Comparison of ENCODE assay signal across 9 cellular contexts in the genomic region with DNA sequence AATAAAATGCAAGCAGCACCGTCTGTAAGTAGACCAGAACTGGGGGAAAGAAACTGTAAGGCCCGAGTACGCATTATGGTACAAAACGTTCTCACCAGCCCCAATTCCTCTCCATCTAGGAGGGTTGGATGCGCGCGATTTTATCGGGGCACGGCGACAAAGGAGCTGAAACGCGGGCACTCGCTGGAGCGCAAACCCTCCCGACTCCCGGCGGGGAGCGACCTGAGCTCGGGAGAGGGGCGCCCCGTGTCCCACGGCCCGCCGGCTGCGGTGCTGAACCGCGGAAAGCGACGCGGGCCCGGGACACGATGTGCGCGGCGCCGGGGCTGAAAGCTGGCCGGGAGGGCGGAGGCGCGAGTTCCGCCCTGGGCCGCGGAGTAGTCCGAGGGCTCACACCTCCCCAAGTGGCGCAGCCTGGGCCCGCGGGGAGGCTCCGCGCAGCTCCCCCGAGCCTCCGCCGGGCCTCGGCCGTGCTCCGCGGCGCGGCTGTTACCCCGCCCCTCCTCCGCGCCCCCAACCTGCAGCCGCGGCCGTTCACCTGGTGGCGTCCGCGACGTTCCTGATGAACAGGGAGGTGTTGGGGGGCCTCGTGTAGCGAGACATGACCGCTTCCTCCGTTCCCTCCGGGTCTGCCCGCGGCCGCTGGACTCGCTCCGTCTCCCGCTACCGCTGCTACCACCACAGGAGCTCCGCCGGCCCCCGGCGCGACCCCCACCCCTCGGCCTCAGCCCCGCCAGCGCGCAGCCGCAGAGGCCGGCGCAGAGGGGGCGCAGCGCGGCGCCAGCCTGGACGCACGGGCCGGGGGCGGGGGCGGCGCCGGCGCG. TPM values are rescaled to one million over a fixed set of nuclear protein-coding genes. Genes with fewer than 3 reads are reported as not detected.
DNase-seq lines count a peak whose midpoint lies in the region; ATAC-seq and TF ChIP-seq lines count a peak whose summit lies in the region.
"Had no signal": no experiment of that assay in that cellular context is flagged by ENCODE, and none has a peak within 500 bp of the region (broad histone marks: within the 10 kb centered on the region; RNA-seq: fewer than 3 reads in every experiment).

A gene (minus strand): TSS at position 787 of the 824 bp plus-strand sequence. CDS start 184 bp downstream, at position 603.

- no peak within 1 kb of the TSS for H3K27ac ChIP-seq in BLaER1
- peak within 1 kb of the TSS; percentile 15 to 51 for H3K27ac ChIP-seq in breast epithelium

- H3K9ac ChIP-seq in BLaER1 = peak within 1 kb of the TSS; percentile 57

- no peaks in the 10 kb centered on the region for H3K36me3 Mint-ChIP-seq in T-helper 2 cell treated with Interferon-gamma antibody and Interleukin-4, amounts not matched to agents 5 μg/mL and 100 μg/mL, for 36 hours (ENCODE audit: low read depth)

- no peaks in the 10 kb centered on the region for H4K20me1 ChIP-seq in BLaER1

- H3K4me3 ChIP-seq in BLaER1 (peak within 1 kb of the TSS; percentile 69), breast epithelium (peak within 1 kb of the TSS; percentile 52 to 84 (median 70))

- ATAC-seq in GM19372 (IDR thresholded peaks at IDR 0.05; ENCODE audit: low read depth, unreplicated experiment) = peak; percentile 83

- DNase-seq in HK-2 (ENCODE audit: unreplicated experiment) (peak; percentile 51), breast epithelium (ENCODE audit: low spot score in 2 of 2) (no peak), iris pigment epithelial cell (ENCODE audit: low read depth) (peak; percentile 41), NCI-H1694 treated with DMSO at 0.1 percent for 48 hours (lab: John Stamatoyannopoulos, UW) (no peak)
- peak; percentile 23 for DNase-seq in T-helper 2 cell treated with Interferon-gamma antibody and Interleukin-4, amounts not matched to agents 5 μg/mL and 100 μg/mL, for 36 hours (ENCODE audit: low spot score)
- peak; percentile 1 to 7 for DNase-seq in stimulated activated CD4-positive, alpha-beta T cell treated with anti-CD3 and anti-CD28 coated beads, Interleukin-15, amount 100 ng/mL, for 48 hours (ENCODE audit: low read depth in 2 of 2)

- H3K27me3 ChIP-seq in BLaER1 (peaks cover 21% of the 10 kb centered on the region; the same call in 1 of the 2 replicates), breast epithelium (no peaks in the 10 kb centered on the region)

- peak within 1 kb of the TSS; percentile 85 for H3K4me3 Mint-ChIP-seq in T-helper 2 cell treated with Interferon-gamma antibody and Interleukin-4, amounts not matched to agents 5 μg/mL and 100 μg/mL, for 36 hours

- TF ChIP-seq POLR2A in breast epithelium (IDR thresholded peaks at IDR 0.05) = no peak

- H3K4me1 Mint-ChIP-seq in T-helper 2 cell treated with Interferon-gamma antibody and Interleukin-4, amounts not matched to agents 5 μg/mL and 100 μg/mL, for 36 hours (ENCODE audit: low read depth) = peaks cover 5% of the 10 kb centered on the region

- TF ChIP-seq CTCF in breast epithelium (IDR thresholded peaks at IDR 0.05) = no peak

- H3K36me3 ChIP-seq in BLaER1 (no peaks in the 10 kb centered on the region), breast epithelium (no peaks in the 10 kb centered on the region)

- H3K9me3 ChIP-seq in BLaER1 = no peaks in the 10 kb centered on the region
- no peaks in the 10 kb centered on the region for H3K9me3 ChIP-seq in breast epithelium

- intact Hi-C loops in breast epithelium (cut with DNase I; ENCODE audit: low total_unique reads) = no loop called here

- H3K4me2 ChIP-seq in BLaER1 = peak within 1 kb of the TSS; percentile 76

- no peak within 1 kb of the TSS for H3K27ac Mint-ChIP-seq in T-helper 2 cell treated with Interferon-gamma antibody and Interleukin-4, amounts not matched to agents 5 μg/mL and 100 μg/mL, for 36 hours

- H3K4me1 ChIP-seq in BLaER1 (0 out of 2 replicates have a peak, but pooled peaks cover 3% of the 10 kb centered on the region), breast epithelium (no peaks in the 10 kb centered on the region)

- H3K9me3 Mint-ChIP-seq in T-helper 2 cell treated with Interferon-gamma antibody and Interleukin-4, amounts not matched to agents 5 μg/mL and 100 μg/mL, for 36 hours = no peaks in the 10 kb centered on the region

- H3K27me3 Mint-ChIP-seq in T-helper 2 cell treated with Interferon-gamma antibody and Interleukin-4, amounts not matched to agents 5 μg/mL and 100 μg/mL, for 36 hours (ENCODE audit: low read depth) = peaks cover 40% of the 10 kb centered on the region

RNA-seq across cellular contexts. Expression of the gene that starts here (rescaled TPM):
- total RNA-seq in breast epithelium = 1 to 10 TPM in 1 of 3 donors, under 1 TPM in 1, not detected in 1; 0.98 to 1.8 TPM
- total RNA-seq: HT1080 had no signal

Comparison
In these comparisons a context has a peak if more than half of its experiments do, and no peak if none do; other contexts are left out.
1. DNase-seq: peak in HK-2 (single experiment), T-helper 2 cell treated with Interferon-gamma antibody and Interleukin-4, amounts not matched to agents 5 μg/mL and 100 μg/mL, for 36 hours (single experiment), iris pigment epithelial cell (single experiment) and stimulated activated CD4-positive, alpha-beta T cell treated with anti-CD3 and anti-CD28 coated beads, Interleukin-15, amount 100 ng/mL, for 48 hours (2 of 2); none in breast epithelium (0 of 2) and NCI-H1694 treated with DMSO at 0.1 percent for 48 hours (single experiment).